In genomic region chr7:27236053-27236410, GRCh38 we compare ENCODE assay signal across 10 cellular contexts. TPM values are rescaled to one million over a fixed set of nuclear protein-coding genes. Genes with fewer than 3 reads are reported as not detected.
A peak's percentile ranks its signal among the peaks of the same experiment; 100 is the strongest.
DNase-seq lines count a peak whose midpoint lies in the region; ATAC-seq and TF ChIP-seq lines count a peak whose summit lies in the region.
"Had no signal": no experiment of that assay in that cellular context is flagged by ENCODE, and none has a peak within 500 bp of the region (broad histone marks: within the 10 kb centered on the region; RNA-seq: fewer than 3 reads in every experiment).

No MANE protein-coding gene starts in this region.

- no peak overlapping the region for H3K27ac Mint-ChIP-seq in CD8-positive, alpha-beta memory T cell

- H3K4me3 Mint-ChIP-seq in CD8-positive, alpha-beta memory T cell: peak overlapping the region in 4 of 7 donors; percentile 19 to 52 (median 40)

- POLR2A ChIA-PET in CD8-positive, alpha-beta memory T cell (lab: Charles Lee): interaction anchor here (0.7 kb wide), 1 partner anchor 12 kb away, joined by 4 read pairs; no protein-coding TSS in a partner anchor

- H3K36me3 ChIP-seq in CD8-positive, alpha-beta memory T cell (ENCODE audit: insufficient read depth, low read length): no peaks in the 10 kb centered on the region
- no peaks in the 10 kb centered on the region for H3K36me3 ChIP-seq in NT2/D1 (ENCODE audit: insufficient read depth, insufficient read length, low read length)
- no peaks in the 10 kb centered on the region for H3K36me3 ChIP-seq in psoas muscle (ENCODE audit: insufficient read depth in 1 of 2, low read depth in 1 of 2)

- ATAC-seq in psoas muscle: peak in 2 of 4 donors; percentile 5 to 38
- ATAC-seq in GM18502 (IDR thresholded peaks at IDR 0.05; ENCODE audit: poor library complexity, unreplicated experiment): no peak

- DNase-seq in CD8-positive, alpha-beta memory T cell: no peak
- DNase-seq in NT2/D1 (ENCODE audit: low read depth, low spot score): no peak
- DNase-seq in fibroblast of villous mesenchyme (ENCODE audit: low read depth): no peak
- no peak for DNase-seq in psoas muscle
- DNase-seq in NCI-H1048 (lab: John Stamatoyannopoulos, UW): no peak
- DNase-seq in cerebellar cortex (ENCODE audit: low spot score): no peak
- no peak for DNase-seq in globus pallidus (ENCODE audit: low spot score)
- DNase-seq: NCI-H524 treated with DMSO at 0.1 percent for 48 hours had no signal

- no peak for TF ChIP-seq CTCF in fibroblast of villous mesenchyme (IDR thresholded peaks at IDR 0.05; ENCODE audit: insufficient read depth, low read depth, low read length)
- TF ChIP-seq CTCF in psoas muscle (IDR thresholded peaks at IDR 0.05): no peak

- no peaks in the 10 kb centered on the region for H3K9me3 ChIP-seq in CD8-positive, alpha-beta memory T cell (ENCODE audit: low read length)
- no peaks in the 10 kb centered on the region for H3K9me3 ChIP-seq in NT2/D1 (ENCODE audit: insufficient read depth, low read length)
- H3K9me3 ChIP-seq in psoas muscle: no peaks in the 10 kb centered on the region

- peaks cover 13 to 35% (median 17%) of the 10 kb centered on the region in 3 donors for H3K4me1 Mint-ChIP-seq in CD8-positive, alpha-beta memory T cell

- H3K9me3 Mint-ChIP-seq in CD8-positive, alpha-beta memory T cell: no peaks in the 10 kb centered on the region

- intact Hi-C loops in psoas muscle (cut with DNase I): loop anchor here in 1 of 2 donors (10.0 kb wide), 1 partner anchor 339 kb away; no protein-coding TSS in a partner anchor

- peaks cover 45% of the 10 kb centered on the region for H3K27me3 ChIP-seq in CD8-positive, alpha-beta memory T cell (ENCODE audit: insufficient read depth, low read length, poor library complexity, severe bottlenecking)
- peaks cover 78% of the 10 kb centered on the region for H3K27me3 ChIP-seq in NT2/D1 (ENCODE audit: insufficient read depth, insufficient read length)
- H3K27me3 ChIP-seq in psoas muscle (ENCODE audit: insufficient read depth in 3 of 3, low read length in 2 of 3): peaks cover 4 to 66% (median 26%) of the 10 kb centered on the region in 3 donors

- H3K4me1 ChIP-seq in CD8-positive, alpha-beta memory T cell (ENCODE audit: insufficient read depth, low read length): peaks cover 8% of the 10 kb centered on the region
- peaks cover 16% of the 10 kb centered on the region for H3K4me1 ChIP-seq in NT2/D1 (ENCODE audit: insufficient read depth, insufficient read length)
- peaks cover 11% of the 10 kb centered on the region for H3K4me1 ChIP-seq in psoas muscle

- H3K27me3 Mint-ChIP-seq in CD8-positive, alpha-beta memory T cell: peaks cover 62 to 72% of the 10 kb centered on the region in 2 donors

- no peak overlapping the region for H3K27ac ChIP-seq in CD8-positive, alpha-beta memory T cell (ENCODE audit: low read depth, low read length)
- no peak overlapping the region for H3K27ac ChIP-seq in psoas muscle

- 16 to 24% (median 21%) methylated on average over 14 of the region's 14 CpGs for WGBS in psoas muscle, 3 donors

- CTCF ChIA-PET in CD8-positive, alpha-beta memory T cell (lab: Charles Lee): no interaction called here

- peaks cover 0 to 2% (median 0%) of the 10 kb centered on the region in 3 donors for H3K36me3 Mint-ChIP-seq in CD8-positive, alpha-beta memory T cell

- no peak overlapping the region for H3K4me3 ChIP-seq in CD8-positive, alpha-beta memory T cell (ENCODE audit: low read length)
- H3K4me3 ChIP-seq in NT2/D1 (ENCODE audit: insufficient read length, low read depth): peak overlapping the region; percentile 66
- H3K4me3 ChIP-seq in fibroblast of villous mesenchyme (ENCODE audit: low read depth, low read length): peak overlapping the region; percentile 60
- H3K4me3 ChIP-seq in psoas muscle: peak overlapping the region; percentile 62

- H3K9ac ChIP-seq in NT2/D1 (ENCODE audit: insufficient read length, low read depth): peak overlapping the region; percentile 72

RNA-seq across cellular contexts. Expression of gene EVX1, which starts 6.6 kb away (rescaled TPM):
- total RNA-seq in CD8-positive, alpha-beta memory T cell: not detected
- not detected for polyA plus RNA-seq in CD8-positive, alpha-beta memory T cell
- total RNA-seq in fibroblast of villous mesenchyme (not detected in 2 replicates), psoas muscle (not detected)
- polyA plus RNA-seq in psoas muscle: not detected
- total RNA-seq: frontal cortex had no signal

RNA-seq across cellular contexts. Expression of gene HOXA13, which starts 36.1 kb away (rescaled TPM):
- not detected for total RNA-seq in CD8-positive, alpha-beta memory T cell
- not detected for polyA plus RNA-seq in CD8-positive, alpha-beta memory T cell
- total RNA-seq in fibroblast of villous mesenchyme (1.3 and 2.6 TPM in 2 replicates), psoas muscle (under 1 TPM in 1 of 4 donors, not detected in 3; 0.06 TPM)
- under 1 TPM in 2 of 3 donors, not detected in 1; 0.01 to 0.08 TPM for polyA plus RNA-seq in psoas muscle
- total RNA-seq: frontal cortex had no signal

RNA-seq across cellular contexts. Expression of gene HOXA11, which starts 51.0 kb away (rescaled TPM):
- not detected for total RNA-seq in CD8-positive, alpha-beta memory T cell
- not detected for polyA plus RNA-seq in CD8-positive, alpha-beta memory T cell
- total RNA-seq in fibroblast of villous mesenchyme: 41.9 and 47.1 TPM in 2 replicates
- total RNA-seq in psoas muscle: 1 to 10 TPM in 1 of 4 donors, not detected in 3; 1.1 TPM
- polyA plus RNA-seq in psoas muscle: under 1 TPM; 0.08 to 0.90 (median 0.25) TPM
- total RNA-seq: frontal cortex had no signal

Comparison
In these comparisons a context has a peak if more than half of its experiments do, and no peak if none do; other contexts are left out.
1. RNA of gene HOXA11, which starts 51.0 kb away (total RNA-seq): 41.9 to 47.1 TPM in fibroblast of villous mesenchyme; 1.1 TPM in psoas muscle and not detected in CD8-positive, alpha-beta memory T cell; every median in the first group is over 10 times any median in the second.